In genomic region chr7:2864204-2864985, GRCh38 we compare ENCODE assay signal across 8 cellular contexts. TPM values are rescaled to one million over a fixed set of nuclear protein-coding genes. Genes with fewer than 3 reads are reported as not detected.
A peak's percentile ranks its signal among the peaks of the same experiment; 100 is the strongest.
DNase-seq lines count a peak whose midpoint lies in the region; ATAC-seq, FAIRE-seq and TF ChIP-seq lines count a peak whose summit lies in the region.

No MANE protein-coding gene starts in this region.

- H3K36me3 ChIP-seq in hepatocyte (replicated peaks; ENCODE audit: insufficient read depth, low read depth) = no peaks in the 10 kb centered on the region

- peak overlapping the region; percentile 92 for H3K27ac ChIP-seq in hepatocyte

- FAIRE-seq in D721Med (lab: Jason Lieb, UNC) = no peak

- no peaks in the 10 kb centered on the region for H4K20me1 ChIP-seq in hepatocyte (ENCODE audit: insufficient read depth, poor library complexity, severe bottlenecking)

- H2AFZ ChIP-seq in hepatocyte = peak overlapping the region; percentile 7

- H3K27me3 ChIP-seq in hepatocyte = no peaks in the 10 kb centered on the region

- no peak for ATAC-seq in activated T-cell treated with anti-CD3 and anti-CD28 coated beads, Interleukin-2, amount 50 U/mL, for 72 hours (replicated peaks in 1 of 2)
- ATAC-seq in stimulated activated memory B cell treated with anti-CD40 and anti-IgM and Interleukin-4, amounts not matched to agents 10 μg/mL and 1 μg/mL and 100 μg/mL, for 72 hours = no peak
- ATAC-seq in GM19023 (IDR thresholded peaks at IDR 0.05; ENCODE audit: unreplicated experiment) = no peak
- ATAC-seq in HG03565 (IDR thresholded peaks at IDR 0.05; ENCODE audit: unreplicated experiment) = no peak

- H3K4me1 Mint-ChIP-seq in activated T-cell treated with anti-CD3 and anti-CD28 coated beads, Interleukin-2, amount 50 U/mL, for 72 hours (ENCODE audit: low read depth) = peaks cover 34% of the 10 kb centered on the region
- peaks cover 49% of the 10 kb centered on the region for H3K4me1 Mint-ChIP-seq in stimulated activated memory B cell treated with anti-CD40 and anti-IgM and Interleukin-4, amounts not matched to agents 10 μg/mL and 1 μg/mL and 100 μg/mL, for 72 hours

- peak overlapping the region; percentile 80 to 88 for H3K4me3 Mint-ChIP-seq in activated T-cell treated with anti-CD3 and anti-CD28 coated beads, Interleukin-2, amount 50 U/mL, for 72 hours
- H3K4me3 Mint-ChIP-seq in stimulated activated memory B cell treated with anti-CD40 and anti-IgM and Interleukin-4, amounts not matched to agents 10 μg/mL and 1 μg/mL and 100 μg/mL, for 72 hours = no peak overlapping the region

- no peaks in the 10 kb centered on the region for H3K27me3 Mint-ChIP-seq in activated T-cell treated with anti-CD3 and anti-CD28 coated beads, Interleukin-2, amount 50 U/mL, for 72 hours (ENCODE audit: low read depth)
- H3K27me3 Mint-ChIP-seq in stimulated activated memory B cell treated with anti-CD40 and anti-IgM and Interleukin-4, amounts not matched to agents 10 μg/mL and 1 μg/mL and 100 μg/mL, for 72 hours = no peaks in the 10 kb centered on the region

- H3K4me2 ChIP-seq in hepatocyte = peak overlapping the region; percentile 40

- whole genome bisulfite sequencing in hepatocyte (ENCODE audit: low lambda C conversion rate, missing lambda C conversion rate) = 94% methylated on average over 12 of the region's 12 CpGs

- no peaks in the 10 kb centered on the region for H3K36me3 Mint-ChIP-seq in activated T-cell treated with anti-CD3 and anti-CD28 coated beads, Interleukin-2, amount 50 U/mL, for 72 hours (ENCODE audit: insufficient read depth in 2 of 2)
- no peaks in the 10 kb centered on the region for H3K36me3 Mint-ChIP-seq in stimulated activated memory B cell treated with anti-CD40 and anti-IgM and Interleukin-4, amounts not matched to agents 10 μg/mL and 1 μg/mL and 100 μg/mL, for 72 hours

- TF ChIP-seq CTCF in HFF-Myc (IDR thresholded peaks at IDR 0.05; ENCODE audit: low read depth, low read length, missing control alignments) (no peak), hepatocyte (IDR thresholded peaks at IDR 0.05; ENCODE audit: poor library complexity) (no peak), D721Med (IDR thresholded peaks at IDR 0.05; ENCODE audit: insufficient read depth, missing control alignments) (no peak)

- no peaks in the 10 kb centered on the region for H3K9me3 ChIP-seq in hepatocyte (ENCODE audit: low read depth)

- peaks cover 0 to 1% of the 10 kb centered on the region in 2 donors for H3K9me3 Mint-ChIP-seq in activated T-cell treated with anti-CD3 and anti-CD28 coated beads, Interleukin-2, amount 50 U/mL, for 72 hours
- H3K9me3 Mint-ChIP-seq in stimulated activated memory B cell treated with anti-CD40 and anti-IgM and Interleukin-4, amounts not matched to agents 10 μg/mL and 1 μg/mL and 100 μg/mL, for 72 hours = no peaks in the 10 kb centered on the region

- H3K4me3 ChIP-seq in HFF-Myc (replicated peaks; ENCODE audit: low read depth, low read length) (peak overlapping the region; percentile 17; the same call in 1 of the 2 replicates), hepatocyte (no peak overlapping the region)

- H3K27ac Mint-ChIP-seq in activated T-cell treated with anti-CD3 and anti-CD28 coated beads, Interleukin-2, amount 50 U/mL, for 72 hours = peak overlapping the region; percentile 81
- peak overlapping the region; percentile 95 for H3K27ac Mint-ChIP-seq in stimulated activated memory B cell treated with anti-CD40 and anti-IgM and Interleukin-4, amounts not matched to agents 10 μg/mL and 1 μg/mL and 100 μg/mL, for 72 hours

- H3K4me1 ChIP-seq in hepatocyte (ENCODE audit: insufficient read depth) = peaks cover 14% of the 10 kb centered on the region

- H3K79me2 ChIP-seq in hepatocyte = no peaks in the 10 kb centered on the region

- no peaks in the 10 kb centered on the region for H3K9me2 ChIP-seq in hepatocyte (replicated peaks; ENCODE audit: insufficient read depth)

- no peak for DNase-seq in HFF-Myc (ENCODE audit: extremely low read depth, low read depth)
- DNase-seq in activated T-cell treated with anti-CD3 and anti-CD28 coated beads, Interleukin-2, amount 50 U/mL, for 72 hours = no peak
- no peak for DNase-seq in hepatocyte (ENCODE audit: low spot score)
- DNase-seq in D721Med (ENCODE audit: insufficient read length, low spot score) = no peak
- no peak for DNase-seq in amniotic stem cell (lab: John Stamatoyannopoulos, UW)

RNA-seq across cellular contexts. Expression of gene GNA12, which starts 20.3 kb away (rescaled TPM):
- total RNA-seq in activated T-cell treated with anti-CD3 and anti-CD28 coated beads, Interleukin-2, amount 50 U/mL, for 72 hours = 10 to 100 TPM; 37.0 to 46.6 TPM
- total RNA-seq in hepatocyte = 28.4 and 54.8 TPM in 2 replicates
- 34.8 and 40.2 TPM in 2 replicates for polyA plus RNA-seq in hepatocyte
